In genomic region chr2:55138045-55138444, GRCh38 we compare ENCODE assay signal across 1 cellular context.
A peak's percentile ranks its signal among the peaks of the same experiment; 100 is the strongest.
TF ChIP-seq lines count a peak whose summit lies in the region.

No MANE protein-coding gene starts in this region.

TF ChIP-seq in K562, 482 proteins besides CTCF, POLR2A, EP300 and RAD21 (continues in another document):
- TF ChIP-seq MBD1 (CRISPR knock-in tag; IDR thresholded peaks at IDR 0.05) (no peak), MAFF (IDR thresholded peaks at IDR 0.05; ENCODE audit: low read length) (no peak), L3MBTL2 (IDR thresholded peaks at IDR 0.05) (peak; percentile 21; the same call in 1 of the 2 replicates), EWSR1 (IDR thresholded peaks at IDR 0.05; ENCODE audit: borderline replicate concordance, low read depth, partially characterized antibody) (no peak), ARID2 (IDR thresholded peaks at IDR 0.05) (no peak), ELF4 (CRISPR knock-in tag; IDR thresholded peaks at IDR 0.05) (no peak), THAP12 (CRISPR knock-in tag; IDR thresholded peaks at IDR 0.05) (no peak), ZNF512 (tag; IDR thresholded peaks at IDR 0.05) (no peak), KDM4B (IDR thresholded peaks at IDR 0.05; ENCODE audit: borderline replicate concordance in 2 of 2, low read depth in 1 of 2) (no peak), LARP7 (IDR thresholded peaks at IDR 0.05) (no peak), NBN (IDR thresholded peaks at IDR 0.05; ENCODE audit: low read depth) (no peak), GATAD2A (IDR thresholded peaks at IDR 0.05) (no peak), JUND (IDR thresholded peaks at IDR 0.05; ENCODE audit: borderline replicate concordance, low read depth, low read length) (no peak), JUND (tag; IDR thresholded peaks at IDR 0.05; ENCODE audit: borderline replicate concordance, low read depth, low read length) (0 out of 3 replicates have a peak, but pooled peaks have one; percentile 24), CREB3 (tag; conservative IDR thresholded peaks at IDR 0.05; ENCODE audit: low read depth) (peak; percentile 41; the same call in 1 of the 2 replicates), SMARCB1 (IDR thresholded peaks at IDR 0.05; ENCODE audit: insufficient read length, low read depth) (no peak), DPF2 (IDR thresholded peaks at IDR 0.05) (peak; percentile 47; the same call in 1 of the 2 replicates), GTF2A2 (tag; IDR thresholded peaks at IDR 0.05) (no peak), ZNF75A (CRISPR knock-in tag; IDR thresholded peaks at IDR 0.05) (no peak), MAFG (tag; conservative IDR thresholded peaks at IDR 0.05) (no peak), USF2 (CRISPR knock-in tag; IDR thresholded peaks at IDR 0.05) (no peak), ZBED1 (IDR thresholded peaks at IDR 0.05) (no peak), ARID1B (IDR thresholded peaks at IDR 0.05) (peak; percentile 70), ZNF282 (CRISPR knock-in tag; IDR thresholded peaks at IDR 0.05) (no peak), TFAM (CRISPR knock-in tag; conservative IDR thresholded peaks at IDR 0.05) (no peak), CBX3 (IDR thresholded peaks at IDR 0.05; ENCODE audit: borderline replicate concordance in 1 of 2, low read length in 2 of 2) (0 out of 3 replicates have a peak, but pooled peaks of 1 of the 2 experiments have one; percentile 16), CBFA2T2 (conservative IDR thresholded peaks at IDR 0.05) (0 out of 2 replicates have a peak, but pooled peaks have one; percentile 31), CBFA2T3 (IDR thresholded peaks at IDR 0.05) (peak; percentile 59), ZSCAN29 (IDR thresholded peaks at IDR 0.05) (no peak), TRIM25 (IDR thresholded peaks at IDR 0.05; ENCODE audit: borderline replicate concordance) (no peak), FOXM1 (IDR thresholded peaks at IDR 0.05; ENCODE audit: low read depth) (peak; percentile 45; the same call in 1 of the 2 replicates), FOXM1 (CRISPR knock-in tag; IDR thresholded peaks at IDR 0.05; ENCODE audit: low read depth) (no peak), SMARCE1 (IDR thresholded peaks at IDR 0.05) (0 out of 2 replicates have a peak, but pooled peaks have one; percentile 28), MGA (IDR thresholded peaks at IDR 0.05) (no peak), DNMT1 (IDR thresholded peaks at IDR 0.05) (no peak), TRIM24 (IDR thresholded peaks at IDR 0.05) (no peak), CXXC5 (CRISPR knock-in tag; IDR thresholded peaks at IDR 0.05) (peak; percentile 38), VEZF1 (CRISPR knock-in tag; IDR thresholded peaks at IDR 0.05) (peak; percentile 43; the same call in 1 of the 2 replicates), SMARCC2 (IDR thresholded peaks at IDR 0.05; ENCODE audit: low read depth) (no peak), HDAC2 (IDR thresholded peaks at IDR 0.05) (0 out of 2 replicates have a peak, but pooled peaks have one; percentile 16), BRF1 (IDR thresholded peaks at IDR 0.05; ENCODE audit: borderline replicate concordance, extremely low read depth, insufficient read length) (no peak), U2AF1 (optimal IDR thresholded peaks at IDR 0.05; ENCODE audit: low read depth, low read length) (no peak), TAL1 (IDR thresholded peaks at IDR 0.05) (peak; percentile 64)
